In the genomic region with DNA sequence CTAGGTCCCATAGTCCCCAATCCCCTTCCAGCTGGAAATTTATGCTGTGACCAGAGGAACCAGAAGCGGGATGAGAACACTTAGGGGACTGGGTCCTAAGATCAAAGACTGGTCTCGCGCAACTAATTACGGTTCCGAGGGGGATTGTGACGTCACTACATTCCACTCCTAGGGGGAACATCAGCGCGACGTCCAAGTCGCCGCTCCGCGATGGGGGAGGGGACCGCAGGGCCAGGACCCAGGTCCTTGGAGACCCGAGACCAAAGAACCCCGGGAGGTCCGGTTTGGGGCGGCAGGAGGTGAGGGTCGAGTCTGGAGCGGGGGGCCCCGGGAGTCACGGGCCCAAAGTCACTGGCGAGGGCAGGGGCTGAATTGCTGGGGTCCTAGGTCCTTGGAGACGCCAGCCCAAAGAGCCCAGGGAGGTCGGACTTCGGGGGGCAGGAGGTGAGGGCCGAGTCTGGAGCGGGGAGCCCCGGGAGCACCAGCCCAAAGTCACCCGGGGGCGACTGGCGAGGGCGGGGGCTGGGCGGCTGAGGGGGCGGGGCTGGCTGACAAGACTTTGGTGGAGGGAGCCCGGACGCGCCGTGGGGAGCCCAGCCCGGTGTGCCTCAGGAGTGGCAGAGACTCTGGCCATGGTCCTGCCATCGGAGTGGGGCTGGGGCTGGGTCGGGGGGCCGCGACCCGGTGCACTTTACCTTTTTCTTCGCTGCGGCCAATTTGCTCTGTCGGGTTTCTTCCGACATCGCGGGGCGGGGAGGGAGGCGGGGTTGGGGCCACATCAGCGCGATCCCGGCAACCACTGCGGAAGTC, we compare ENCODE assay signal across 8 cellular contexts. TPM values are rescaled to one million over a fixed set of nuclear protein-coding genes. Genes with fewer than 3 reads are reported as not detected.
DNase-seq lines count a peak whose midpoint lies in the region; ATAC-seq, FAIRE-seq and TF ChIP-seq lines count a peak whose summit lies in the region.

A gene with protein sequence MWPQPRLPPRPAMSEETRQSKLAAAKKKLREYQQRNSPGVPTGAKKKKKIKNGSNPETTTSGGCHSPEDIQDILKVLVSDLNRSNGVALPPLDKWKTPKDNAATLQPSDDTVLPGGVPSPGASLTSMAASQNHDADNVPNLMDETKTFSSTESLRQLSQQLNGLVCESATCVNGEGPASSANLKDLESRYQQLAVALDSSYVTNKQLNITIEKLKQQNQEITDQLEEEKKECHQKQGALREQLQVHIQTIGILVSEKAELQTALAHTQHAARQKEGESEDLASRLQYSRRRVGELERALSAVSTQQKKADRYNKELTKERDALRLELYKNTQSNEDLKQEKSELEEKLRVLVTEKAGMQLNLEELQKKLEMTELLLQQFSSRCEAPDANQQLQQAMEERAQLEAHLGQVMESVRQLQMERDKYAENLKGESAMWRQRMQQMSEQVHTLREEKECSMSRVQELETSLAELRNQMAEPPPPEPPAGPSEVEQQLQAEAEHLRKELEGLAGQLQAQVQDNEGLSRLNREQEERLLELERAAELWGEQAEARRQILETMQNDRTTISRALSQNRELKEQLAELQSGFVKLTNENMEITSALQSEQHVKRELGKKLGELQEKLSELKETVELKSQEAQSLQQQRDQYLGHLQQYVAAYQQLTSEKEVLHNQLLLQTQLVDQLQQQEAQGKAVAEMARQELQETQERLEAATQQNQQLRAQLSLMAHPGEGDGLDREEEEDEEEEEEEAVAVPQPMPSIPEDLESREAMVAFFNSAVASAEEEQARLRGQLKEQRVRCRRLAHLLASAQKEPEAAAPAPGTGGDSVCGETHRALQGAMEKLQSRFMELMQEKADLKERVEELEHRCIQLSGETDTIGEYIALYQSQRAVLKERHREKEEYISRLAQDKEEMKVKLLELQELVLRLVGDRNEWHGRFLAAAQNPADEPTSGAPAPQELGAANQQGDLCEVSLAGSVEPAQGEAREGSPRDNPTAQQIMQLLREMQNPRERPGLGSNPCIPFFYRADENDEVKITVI (minus strand): TSS at position 810 of the 810 bp plus-strand sequence. CDS start 31 bp downstream, at position 779.

- H3K4me1 ChIP-seq in Panc1 (ENCODE audit: control insufficient read depth, insufficient read depth, low read length) (no peaks in the 10 kb centered on the region), liver (ENCODE audit: control insufficient read depth in 4 of 4, insufficient read depth in 4 of 4, low read length in 3 of 4) (peaks cover 9 to 25% (median 21%) of the 10 kb centered on the region in 4 donors)

- 1% methylated on average over 57 of the region's 57 CpGs for WGBS in liver

- in situ Hi-C loops in Panc1 (cut with HindIII; ENCODE audit: low pct_unique_long_range_greater_than_20kb, low sequenced_read_pairs), result no loop called here

- CTCF ChIA-PET in Panc1 (lab: Charles Lee), result interaction anchor here (0.5 to 0.9 kb wide), 4 partner anchors 25 to 145 kb away, joined by 3 to 6 read pairs (median 4); a partner anchor contains a TSS

- DNase-seq in AG10803 (ENCODE audit: low read depth) (peak; percentile 62), GM18507 (ENCODE audit: extremely low spot score, insufficient read length, low read depth) (peak; percentile 44), Panc1 (ENCODE audit: low read depth, low spot score) (no peak), dermis blood vessel endothelial cell (peak; percentile 70), substantia nigra (lab: John Stamatoyannopoulos, UW) (peak in 9 of 49 donors; percentile 1 to 87 (median 45)), OCI-M2 (lab: John Stamatoyannopoulos, UW; ENCODE audit: unreplicated experiment) (no peak)

- BruUV-seq in Panc1 (replicated peaks; lab: Mats Ljungman, UMichigan), result no TSS peak

- H3K27ac ChIP-seq in Panc1 (ENCODE audit: low read length) (peak within 1 kb of the TSS; percentile 88), liver (ENCODE audit: low read depth in 1 of 2, low read length in 2 of 2) (peak within 1 kb of the TSS; percentile 76 to 82), substantia nigra (ENCODE audit: low read depth, low read length, poor library complexity, severe bottlenecking) (peak within 1 kb of the TSS; percentile 79)

- TF ChIP-seq CTCF in AG10803 (conservative IDR thresholded peaks at IDR 0.05; ENCODE audit: low read length) (no peak), Panc1 (IDR thresholded peaks at IDR 0.05) (no peak), liver (IDR thresholded peaks at IDR 0.05; ENCODE audit: low read depth, low read length, missing input control) (no peak)

- POLR2A ChIA-PET in Panc1 (lab: Charles Lee), result interaction anchor here (0.6 kb wide), 2 partner anchors 64 to 267 kb away, joined by 3 to 4 read pairs; no protein-coding TSS in a partner anchor

- peak within 1 kb of the TSS; percentile 88 to 94 for H3K9ac ChIP-seq in liver (ENCODE audit: low read depth in 1 of 2, low read length in 2 of 2)

- H3K4me3 ChIP-seq in AG10803 (ENCODE audit: low read length), result peak within 1 kb of the TSS; percentile 95
- H3K4me3 ChIP-seq in Panc1 (ENCODE audit: low read depth in 2 of 2, low read length in 2 of 2), result peak within 1 kb of the TSS; percentile 90 to 91
- peak within 1 kb of the TSS; percentile 85 to 92 (median 87) for H3K4me3 ChIP-seq in liver (ENCODE audit: low read depth in 1 of 3, low read length in 3 of 3)

- TF ChIP-seq RAD21 in liver (IDR thresholded peaks at IDR 0.05), result no peak

- ATAC-seq in HG02870 (IDR thresholded peaks at IDR 0.05; ENCODE audit: unreplicated experiment), result peak; percentile 46
- peak; percentile 82 for ATAC-seq in Panc1

- intact Hi-C loops in Panc1 (cut with micrococcal nuclease; ENCODE audit: unreplicated experiment), result no loop called here

- H3K9me3 ChIP-seq in Panc1 (ENCODE audit: control insufficient read depth, insufficient read depth, low read depth, low read length) (no peaks in the 10 kb centered on the region), liver (ENCODE audit: control insufficient read depth in 4 of 4, low read length in 3 of 4) (no peaks in the 10 kb centered on the region)

- no peak for FAIRE-seq in GM18507 (lab: Jason Lieb, UNC)

- H3K27me3 ChIP-seq in Panc1 (ENCODE audit: control insufficient read depth, insufficient read depth, low read length), result no peaks in the 10 kb centered on the region
- H3K27me3 ChIP-seq in liver (ENCODE audit: control insufficient read depth in 4 of 4, insufficient read depth in 4 of 4, low read length in 3 of 4), result no peaks in the 10 kb centered on the region

- H3K36me3 ChIP-seq in Panc1 (ENCODE audit: control insufficient read depth, insufficient read depth, low read length) (peaks cover 4% of the 10 kb centered on the region), liver (ENCODE audit: control insufficient read depth in 4 of 4, insufficient read depth in 3 of 4, low read depth in 1 of 4, low read length in 3 of 4) (peaks cover 3 to 14% (median 7%) of the 10 kb centered on the region in 4 donors)

TF ChIP-seq in liver, 16 proteins besides CTCF, POLR2A, EP300 and RAD21:
- TF ChIP-seq, protein P1, sequence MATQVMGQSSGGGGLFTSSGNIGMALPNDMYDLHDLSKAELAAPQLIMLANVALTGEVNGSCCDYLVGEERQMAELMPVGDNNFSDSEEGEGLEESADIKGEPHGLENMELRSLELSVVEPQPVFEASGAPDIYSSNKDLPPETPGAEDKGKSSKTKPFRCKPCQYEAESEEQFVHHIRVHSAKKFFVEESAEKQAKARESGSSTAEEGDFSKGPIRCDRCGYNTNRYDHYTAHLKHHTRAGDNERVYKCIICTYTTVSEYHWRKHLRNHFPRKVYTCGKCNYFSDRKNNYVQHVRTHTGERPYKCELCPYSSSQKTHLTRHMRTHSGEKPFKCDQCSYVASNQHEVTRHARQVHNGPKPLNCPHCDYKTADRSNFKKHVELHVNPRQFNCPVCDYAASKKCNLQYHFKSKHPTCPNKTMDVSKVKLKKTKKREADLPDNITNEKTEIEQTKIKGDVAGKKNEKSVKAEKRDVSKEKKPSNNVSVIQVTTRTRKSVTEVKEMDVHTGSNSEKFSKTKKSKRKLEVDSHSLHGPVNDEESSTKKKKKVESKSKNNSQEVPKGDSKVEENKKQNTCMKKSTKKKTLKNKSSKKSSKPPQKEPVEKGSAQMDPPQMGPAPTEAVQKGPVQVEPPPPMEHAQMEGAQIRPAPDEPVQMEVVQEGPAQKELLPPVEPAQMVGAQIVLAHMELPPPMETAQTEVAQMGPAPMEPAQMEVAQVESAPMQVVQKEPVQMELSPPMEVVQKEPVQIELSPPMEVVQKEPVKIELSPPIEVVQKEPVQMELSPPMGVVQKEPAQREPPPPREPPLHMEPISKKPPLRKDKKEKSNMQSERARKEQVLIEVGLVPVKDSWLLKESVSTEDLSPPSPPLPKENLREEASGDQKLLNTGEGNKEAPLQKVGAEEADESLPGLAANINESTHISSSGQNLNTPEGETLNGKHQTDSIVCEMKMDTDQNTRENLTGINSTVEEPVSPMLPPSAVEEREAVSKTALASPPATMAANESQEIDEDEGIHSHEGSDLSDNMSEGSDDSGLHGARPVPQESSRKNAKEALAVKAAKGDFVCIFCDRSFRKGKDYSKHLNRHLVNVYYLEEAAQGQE (IDR thresholded peaks at IDR 0.05), result no peak
- TF ChIP-seq YY1 (IDR thresholded peaks at IDR 0.05) (peak; percentile 31), SP1 (IDR thresholded peaks at IDR 0.05) (no peak)
- TF ChIP-seq, protein P2, sequence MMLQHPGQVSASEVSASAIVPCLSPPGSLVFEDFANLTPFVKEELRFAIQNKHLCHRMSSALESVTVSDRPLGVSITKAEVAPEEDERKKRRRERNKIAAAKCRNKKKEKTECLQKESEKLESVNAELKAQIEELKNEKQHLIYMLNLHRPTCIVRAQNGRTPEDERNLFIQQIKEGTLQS (IDR thresholded peaks at IDR 0.05), result no peak

RNA-seq across cellular contexts. Expression of the gene that starts here (rescaled TPM):
- total RNA-seq in Panc1 (2021; ENCODE audit: unreplicated experiment) (69.6 TPM), dermis blood vessel endothelial cell (68.6 and 76.2 TPM in 2 replicates), liver (10 to 100 TPM; 21.9 to 45.7 TPM)
- 70.6 TPM for polyA plus RNA-seq in Panc1 (2012; ENCODE audit: insufficient read length)
- polyA plus RNA-seq in liver, result 10 to 100 TPM; 14.4 to 34.0 TPM

Comparison
In these comparisons a context has a peak if more than half of its experiments do, and no peak if none do; other contexts are left out.
1. DNase-seq: peak in AG10803 (single experiment), GM18507 (single experiment) and dermis blood vessel endothelial cell (single experiment); none in Panc1 (single experiment) and OCI-M2 (single experiment).
2. Peak in every context shown above with its lines, with median percentiles within 50 percentile points of each other: H3K4me3 ChIP-seq and H3K27ac ChIP-seq.